Comparison of ENCODE assay signal across 25 cellular contexts in the genomic region with DNA sequence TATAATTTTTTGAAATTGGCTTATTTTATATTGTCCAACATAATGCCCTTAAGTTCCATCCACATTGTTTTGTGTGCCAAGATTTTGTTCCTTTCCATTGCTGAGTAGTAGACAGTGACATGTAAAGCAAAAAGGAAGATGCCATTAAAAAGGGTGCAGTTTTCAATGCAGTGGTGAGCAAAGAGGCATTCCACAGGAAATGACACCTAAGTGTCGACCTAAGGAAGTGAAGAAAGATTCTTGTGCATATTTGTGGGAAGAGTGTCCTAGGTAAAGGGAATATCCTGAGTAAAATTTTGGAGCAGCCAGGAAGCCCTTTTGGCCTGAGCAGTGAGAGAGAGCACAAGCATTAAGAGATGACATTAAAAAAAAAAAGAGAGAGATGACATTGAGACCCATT.
DNase-seq lines count a peak whose midpoint lies in the region; ATAC-seq and TF ChIP-seq lines count a peak whose summit lies in the region.
"Had no signal": no experiment of that assay in that cellular context is flagged by ENCODE, and none has a peak within 500 bp of the region (broad histone marks: within the 10 kb centered on the region; RNA-seq: fewer than 3 reads in every experiment).

No MANE protein-coding gene starts in this region.

- no peak overlapping the region for H3K56ac ChIP-seq in H9 (ENCODE audit: insufficient read length, low read depth, low read length)
- H3K56ac ChIP-seq in mesendoderm (ENCODE audit: low read length), result no peak overlapping the region

- TF ChIP-seq CTCF in H9 (conservative IDR thresholded peaks at IDR 0.05) (no peak), sigmoid colon (IDR thresholded peaks at IDR 0.05) (no peak), endothelial cell (IDR thresholded peaks at IDR 0.05; ENCODE audit: unreplicated experiment) (no peak)

- H2BK120ac ChIP-seq in H9 (ENCODE audit: low read depth, low read length, poor library complexity, severe bottlenecking) (no peak overlapping the region), mesendoderm (ENCODE audit: low read depth, low read length) (no peak overlapping the region)

- H3K4me3 ChIP-seq in mesendoderm (ENCODE audit: low read length), result no peak overlapping the region
- H3K4me3 ChIP-seq in sigmoid colon, result no peak overlapping the region
- H3K4me3 ChIP-seq: BLaER1, GM12878 had no signal

- H4K5ac ChIP-seq in H9 (ENCODE audit: insufficient read length, low read depth, low read length) (no peak overlapping the region), mesendoderm (ENCODE audit: low read length) (no peak overlapping the region)

- no peaks in the 10 kb centered on the region for H4K20me1 ChIP-seq in H9 (ENCODE audit: control insufficient read depth, insufficient read depth, insufficient read length)
- H4K20me1 ChIP-seq: BLaER1 had no signal

- no CpG with 5 or more reads among the region's 1 CpG for WGBS in H9 (ENCODE audit: extremely low coverage, insufficient read length, low lambda C conversion rate)
- no CpG with 5 or more reads among the region's 1 CpG for WGBS in mesendoderm (ENCODE audit: extremely low coverage, insufficient coverage, low lambda C conversion rate)
- WGBS in sigmoid colon, 2 donors, result 61 to 80% methylated on average over 1 of the region's 1 CpG

- H3K27me3 Mint-ChIP-seq in H9 (ENCODE audit: low read depth) (no peaks in the 10 kb centered on the region), endothelial cell (ENCODE audit: unreplicated experiment) (no peaks in the 10 kb centered on the region)
- H3K27me3 Mint-ChIP-seq: CD4-positive, alpha-beta memory T cell; CD4-positive, CD25-positive, alpha-beta regulatory T cell had no signal

- H3K79me2 ChIP-seq in H9 (ENCODE audit: insufficient read depth, low read length) (no peaks in the 10 kb centered on the region), mesendoderm (ENCODE audit: control insufficient read depth, insufficient read depth, low read length) (no peaks in the 10 kb centered on the region)

- H2BK12ac ChIP-seq in H9 (ENCODE audit: insufficient read length, low read depth, low read length), result no peak overlapping the region

- no peak overlapping the region for H2AK5ac ChIP-seq in H9 (ENCODE audit: insufficient read length, low read length)
- H2AK5ac ChIP-seq in mesendoderm (ENCODE audit: low read length), result no peak overlapping the region

- intact Hi-C loops in sigmoid colon (cut with DNase I), result no loop called here

- H3K9me3 Mint-ChIP-seq in H9 (no peaks in the 10 kb centered on the region), endothelial cell (ENCODE audit: unreplicated experiment) (no peaks in the 10 kb centered on the region)

- H3K4me2 ChIP-seq in H9 (ENCODE audit: insufficient read depth, insufficient read length, low read length) (no peak overlapping the region), mesendoderm (ENCODE audit: low read length) (no peak overlapping the region)
- H3K4me2 ChIP-seq: BLaER1 had no signal

- H3K14ac ChIP-seq in H9 (ENCODE audit: insufficient read depth, low read length), result no peak overlapping the region

- H3K4ac ChIP-seq in H9 (ENCODE audit: low read depth, low read length) (no peak overlapping the region), mesendoderm (ENCODE audit: low read depth, low read length) (no peak overlapping the region)

- H3K36me3 ChIP-seq in mesendoderm (ENCODE audit: control insufficient read depth, insufficient read depth, low read length), result no peaks in the 10 kb centered on the region
- no peaks in the 10 kb centered on the region for H3K36me3 ChIP-seq in sigmoid colon
- H3K36me3 ChIP-seq: BE2C, BLaER1 had no signal

- H3K4me1 Mint-ChIP-seq in H9, result peaks cover 25 to 26% of the 10 kb centered on the region in 2 experiments
- peaks cover 13% of the 10 kb centered on the region for H3K4me1 Mint-ChIP-seq in endothelial cell (ENCODE audit: unreplicated experiment)
- H3K4me1 Mint-ChIP-seq: CD14-positive monocyte; CD4-positive, alpha-beta memory T cell; CD4-positive, CD25-positive, alpha-beta regulatory T cell; CD8-positive, alpha-beta memory T cell had no signal

- H3K79me1 ChIP-seq in H9 (ENCODE audit: insufficient read depth, low read depth, low read length, poor library complexity, severe bottlenecking) (no peaks in the 10 kb centered on the region), mesendoderm (ENCODE audit: low read length) (no peaks in the 10 kb centered on the region)

- H2AFZ ChIP-seq in H9 (ENCODE audit: low read length), result no peak overlapping the region

- H3K18ac ChIP-seq in H9 (ENCODE audit: insufficient read length, low read depth, low read length), result no peak overlapping the region
- H3K18ac ChIP-seq in mesendoderm (ENCODE audit: low read length), result no peak overlapping the region

- no peaks in the 10 kb centered on the region for H3K23me2 ChIP-seq in H9 (ENCODE audit: insufficient read length, low read depth, low read length, poor library complexity, severe bottlenecking)

- H3K9me3 ChIP-seq in H9 (ENCODE audit: control insufficient read depth, low read depth, low read length) (no peaks in the 10 kb centered on the region), sigmoid colon (no peaks in the 10 kb centered on the region)
- H3K9me3 ChIP-seq: BE2C, BLaER1 had no signal

- no peak for TF ChIP-seq EP300 in sigmoid colon (IDR thresholded peaks at IDR 0.05)

- ATAC-seq in GM21825 (IDR thresholded peaks at IDR 0.05; ENCODE audit: unreplicated experiment), result no peak
- ATAC-seq: GM12878 had no signal

- H3K9ac ChIP-seq in H9 (ENCODE audit: extremely low read depth, insufficient read length, low read length) (no peak overlapping the region), mesendoderm (ENCODE audit: low read length) (no peak overlapping the region)
- H3K9ac ChIP-seq: BLaER1 had no signal

- H3K36me3 Mint-ChIP-seq in H9 (ENCODE audit: insufficient read depth in 1 of 3, low read depth in 3 of 3) (no peaks in the 10 kb centered on the region), endothelial cell (ENCODE audit: low read depth, unreplicated experiment) (no peaks in the 10 kb centered on the region)
- H3K36me3 Mint-ChIP-seq: CD14-positive monocyte; CD4-positive, alpha-beta memory T cell; CD4-positive, CD25-positive, alpha-beta regulatory T cell; CD8-positive, alpha-beta memory T cell had no signal

- H3K4me3 Mint-ChIP-seq in H9 (no peak overlapping the region), endothelial cell (ENCODE audit: unreplicated experiment) (no peak overlapping the region)
- H3K4me3 Mint-ChIP-seq: CD14-positive monocyte; CD4-positive, alpha-beta memory T cell; CD4-positive, CD25-positive, alpha-beta regulatory T cell; CD8-positive, alpha-beta memory T cell had no signal

- no peak overlapping the region for H2BK20ac ChIP-seq in H9 (ENCODE audit: low read depth, low read length, poor library complexity, severe bottlenecking)

- H3K27ac ChIP-seq in H9 (ENCODE audit: insufficient read length, low read depth, low read length), result no peak overlapping the region
- no peak overlapping the region for H3K27ac ChIP-seq in mesendoderm (ENCODE audit: low read depth, low read length)
- no peak overlapping the region for H3K27ac ChIP-seq in sigmoid colon
- H3K27ac ChIP-seq: BLaER1 had no signal

- H2BK15ac ChIP-seq in H9 (ENCODE audit: low read depth, low read length) (no peak overlapping the region), mesendoderm (replicated peaks; ENCODE audit: low read depth) (no peak overlapping the region)

- peak overlapping the region in 2 of 3 experiments; percentile 11 to 80; a peak in 2 of 7 replicates for H3K27ac Mint-ChIP-seq in H9
- H3K27ac Mint-ChIP-seq in endothelial cell (ENCODE audit: unreplicated experiment), result no peak overlapping the region
- H3K27ac Mint-ChIP-seq: CD14-positive monocyte; CD4-positive, CD25-positive, alpha-beta regulatory T cell; CD8-positive, alpha-beta memory T cell had no signal

- H4K8ac ChIP-seq in H9 (replicated peaks; ENCODE audit: insufficient read length, low read depth, low read length), result no peak overlapping the region
- H4K8ac ChIP-seq in mesendoderm (ENCODE audit: low read depth, low read length), result no peak overlapping the region

- H3T11ph ChIP-seq in H9 (ENCODE audit: low read length), result no peak overlapping the region

- H2BK5ac ChIP-seq in H9 (ENCODE audit: insufficient read length, low read length), result no peak overlapping the region
- no peak overlapping the region for H2BK5ac ChIP-seq in mesendoderm (ENCODE audit: low read length)

- DNase-seq in H9 (no peak), NCI-H460 (ENCODE audit: extremely low read depth, low read depth) (peak; percentile 87), mesendoderm (peak; percentile 69), sigmoid colon (no peak), endothelial cell (ENCODE audit: low spot score) (no peak), NCI-H2029 (lab: John Stamatoyannopoulos, UW) (no peak)
- DNase-seq: 8988T; ACHN; BE2C; C1 segment of cervical spinal cord; CD4-positive, alpha-beta memory T cell; CD4-positive, CD25-positive, alpha-beta regulatory T cell; CD8-positive, alpha-beta memory T cell; COR-L47; DMS 273 treated with DMSO at 0.1 percent for 48 hours; DMS153; DMS53; DMS79; DND-41; EL; GDM1 had no signal

- H3K27me3 ChIP-seq in H9 (ENCODE audit: insufficient read depth, low read length), result no peaks in the 10 kb centered on the region
- no peaks in the 10 kb centered on the region for H3K27me3 ChIP-seq in mesendoderm (ENCODE audit: insufficient read depth, low read length, poor library complexity)
- no peaks in the 10 kb centered on the region for H3K27me3 ChIP-seq in sigmoid colon
- H3K27me3 ChIP-seq: BE2C, BLaER1 had no signal

- TF ChIP-seq POLR2A in sigmoid colon (IDR thresholded peaks at IDR 0.05), result no peak

- no peak overlapping the region for H4K91ac ChIP-seq in H9 (ENCODE audit: insufficient read length, low read depth, low read length)

- H3K23ac ChIP-seq in H9 (ENCODE audit: insufficient read length, low read depth, low read length) (no peak overlapping the region), mesendoderm (ENCODE audit: low read length) (no peak overlapping the region)

- H3K4me1 ChIP-seq in H9 (ENCODE audit: insufficient read depth, low read length), result peaks cover 5% of the 10 kb centered on the region; the same call in 1 of the 2 replicates
- peaks cover 5% of the 10 kb centered on the region for H3K4me1 ChIP-seq in mesendoderm (ENCODE audit: control insufficient read depth, low read depth, low read length)
- no peaks in the 10 kb centered on the region for H3K4me1 ChIP-seq in sigmoid colon
- H3K4me1 ChIP-seq: BE2C, BLaER1 had no signal

Comparison
In these comparisons a context has a peak if more than half of its experiments do, and no peak if none do; other contexts are left out.
1. DNase-seq: peak in NCI-H460 (single experiment) and mesendoderm (single experiment); none in H9 (single experiment), sigmoid colon (single experiment), endothelial cell (single experiment) and NCI-H2029 (single experiment).